ENCODE assay signal across 13 cellular contexts in genomic region chr12:51388826-51389225, GRCh38. TPM values are rescaled to one million over a fixed set of nuclear protein-coding genes. Genes with fewer than 3 reads are reported as not detected.
A peak's percentile ranks its signal among the peaks of the same experiment; 100 is the strongest.
DNase-seq lines count a peak whose midpoint lies in the region; ATAC-seq, FAIRE-seq and TF ChIP-seq lines count a peak whose summit lies in the region.
"Had no signal": no experiment of that assay in that cellular context is flagged by ENCODE, and none has a peak within 500 bp of the region (broad histone marks: within the 10 kb centered on the region; RNA-seq: fewer than 3 reads in every experiment).

No MANE protein-coding gene starts in this region.

- H3K14ac ChIP-seq in H1 (ENCODE audit: insufficient read length) = no peak overlapping the region

- H3K79me2 ChIP-seq in H1 (ENCODE audit: control insufficient read depth in 1 of 2, insufficient read depth in 2 of 2, low read length in 2 of 2) = no peaks in the 10 kb centered on the region
- H3K79me2 ChIP-seq in Karpas-422 (ENCODE audit: low read length) = no peaks in the 10 kb centered on the region

- no peaks in the 10 kb centered on the region for H3K9me3 Mint-ChIP-seq in CD4-positive, CD25-positive, alpha-beta regulatory T cell
- no peaks in the 10 kb centered on the region for H3K9me3 Mint-ChIP-seq in natural killer cell treated with Interleukin-12 subunit alpha and Interleukin-12 subunit beta and Interleukin-15 and Interleukin-18, amount 100 ng/mL, for 72 hours
- H3K9me3 Mint-ChIP-seq: H9 had no signal

- no peak overlapping the region for H3K4me3 ChIP-seq in CD4-positive, CD25-positive, alpha-beta regulatory T cell (ENCODE audit: low read depth, low read length)
- no peak overlapping the region for H3K4me3 ChIP-seq in H1 (ENCODE audit: extremely low read depth in 1 of 4, insufficient read depth in 2 of 4, low read depth in 3 of 4, low read length in 4 of 4)
- H3K4me3 ChIP-seq in Karpas-422 (ENCODE audit: low read length) = no peak overlapping the region
- H3K4me3 ChIP-seq: gastrocnemius medialis, SJCRH30 had no signal

- no peak overlapping the region for H2BK120ac ChIP-seq in H1 (replicated peaks; ENCODE audit: low read depth, low read length)

- POLR2A ChIA-PET in H1 (lab: Charles Lee; ENCODE audit: partially characterized antibody) = interaction anchor here (1.1 to 2.0 kb wide), 3 partner anchors 10 to 306 kb away, joined by 5 to 6 read pairs (median 5); partner anchors contain the start of gene CSRNP2

- no peak overlapping the region for H3K23ac ChIP-seq in H1 (ENCODE audit: insufficient read length)

- TF ChIP-seq POLR2A in H1 (IDR thresholded peaks at IDR 0.05; ENCODE audit: control extremely low read depth in 1 of 2, low read depth in 2 of 2, low read length in 2 of 2) = no peak

- H3K9me2 ChIP-seq in Karpas-422 (replicated peaks; ENCODE audit: insufficient read depth, low read length) = no peaks in the 10 kb centered on the region

- no peak for FAIRE-seq in H1 (lab: Jason Lieb, UNC)

- no peak for ATAC-seq in CD4-positive, CD25-positive, alpha-beta regulatory T cell (ENCODE audit: low read depth in 2 of 2)
- ATAC-seq in natural killer cell treated with Interleukin-12 subunit alpha and Interleukin-12 subunit beta and Interleukin-15 and Interleukin-18, amount 100 ng/mL, for 72 hours = no peak
- ATAC-seq in GM21825 (IDR thresholded peaks at IDR 0.05; ENCODE audit: unreplicated experiment) = no peak
- ATAC-seq: gastrocnemius medialis had no signal

- H4K8ac ChIP-seq in H1 (ENCODE audit: extremely low read depth, insufficient read depth, low read length) = no peak overlapping the region

- peak overlapping the region; percentile 36; the same call in 1 of the 2 replicates for H2BK15ac ChIP-seq in H1 (ENCODE audit: low read length)

- peaks cover 10 to 73% (median 48%) of the 10 kb centered on the region in 4 donors for H3K4me1 Mint-ChIP-seq in CD4-positive, CD25-positive, alpha-beta regulatory T cell
- peaks cover 66 to 70% of the 10 kb centered on the region in 2 donors for H3K4me1 Mint-ChIP-seq in natural killer cell treated with Interleukin-12 subunit alpha and Interleukin-12 subunit beta and Interleukin-15 and Interleukin-18, amount 100 ng/mL, for 72 hours (ENCODE audit: low read depth in 2 of 2)

- no peak overlapping the region for H3K18ac ChIP-seq in H1 (ENCODE audit: extremely low read depth, low read length)

- 0 out of 2 replicates have a peak overlapping the region, but pooled peaks have one; percentile 53 for H2BK20ac ChIP-seq in H1 (ENCODE audit: low read length)

- CTCF ChIA-PET in H1 (lab: Charles Lee; ENCODE audit: partially characterized antibody) = interaction anchor here (0.6 to 2.7 kb wide), 3 partner anchors 17 to 38 kb away, joined by 3 to 10 read pairs (median 3); no protein-coding TSS in a partner anchor

- H3K23me2 ChIP-seq in H1 (ENCODE audit: low read depth, low read length) = peaks cover 5% of the 10 kb centered on the region; the same call in 1 of the 2 replicates

- H3K36me3 Mint-ChIP-seq in CD4-positive, CD25-positive, alpha-beta regulatory T cell = no peaks in the 10 kb centered on the region
- H3K36me3 Mint-ChIP-seq in natural killer cell treated with Interleukin-12 subunit alpha and Interleukin-12 subunit beta and Interleukin-15 and Interleukin-18, amount 100 ng/mL, for 72 hours = no peaks in the 10 kb centered on the region

- H3K4me1 ChIP-seq in CD4-positive, CD25-positive, alpha-beta regulatory T cell (ENCODE audit: control insufficient read depth, insufficient read depth, low read length, poor library complexity, severe bottlenecking) = peaks cover 38% of the 10 kb centered on the region
- peaks cover 7 to 19% (median 9%) of the 10 kb centered on the region in 4 experiments for H3K4me1 ChIP-seq in H1 (replicated peaks in 1 of 4; ENCODE audit: control insufficient read depth in 3 of 4, insufficient read depth in 4 of 4, low read length in 3 of 4)
- peaks cover 39% of the 10 kb centered on the region for H3K4me1 ChIP-seq in Karpas-422 (ENCODE audit: low read length)
- H3K4me1 ChIP-seq: SJCRH30 had no signal

- TF ChIP-seq CTCF in H1 (IDR thresholded peaks at IDR 0.05; ENCODE audit: control extremely low read depth in 1 of 3, insufficient read depth in 1 of 3, low read depth in 1 of 3, low read length in 3 of 3) = no peak

- no peak overlapping the region for H2AK5ac ChIP-seq in H1 (ENCODE audit: low read depth, low read length)

- no peak for TF ChIP-seq RAD21 in H1 (IDR thresholded peaks at IDR 0.05 in 1 of 2, conservative IDR thresholded peaks at IDR 0.05 in 1 of 2; ENCODE audit: low read depth in 2 of 2, low read length in 2 of 2)

- WGBS in H1 (ENCODE audit: extremely low coverage in 1 of 2, insufficient coverage in 1 of 2, insufficient read length in 1 of 2, insufficient replicate concordance in 2 of 2, low coverage in 1 of 2, low lambda C conversion rate in 2 of 2, missing lambda C conversion rate in 1 of 2), 2 experiments = 83% methylated on average over 5 of the region's 5 CpGs; no CpG with 5 or more reads in 1 of the 2 experiments

- 0 out of 2 replicates have a peak overlapping the region, but pooled peaks have one; percentile 15 for H2BK5ac ChIP-seq in H1 (ENCODE audit: low read depth, low read length)

- H3K79me1 ChIP-seq in H1 (ENCODE audit: low read depth, low read length) = no peaks in the 10 kb centered on the region

- no peak overlapping the region for H2AFZ ChIP-seq in H1 (ENCODE audit: low read length)
- no peak overlapping the region for H2AFZ ChIP-seq in Karpas-422 (ENCODE audit: low read length)

- H3K9ac ChIP-seq in H1 (replicated peaks in 1 of 4; ENCODE audit: extremely low read depth in 1 of 4, low read depth in 3 of 4, low read length in 3 of 4) (no peak overlapping the region; a peak in 1 of 7 replicates), Karpas-422 (ENCODE audit: low read length) (no peak overlapping the region)

- no peaks in the 10 kb centered on the region for H4K20me1 ChIP-seq in H1 (replicated peaks in 1 of 2; ENCODE audit: control insufficient read depth in 1 of 2, insufficient read depth in 2 of 2, low read length in 2 of 2)
- no peaks in the 10 kb centered on the region for H4K20me1 ChIP-seq in Karpas-422 (ENCODE audit: insufficient read depth, low read depth, low read length)

- no peak for DNase-seq in CD4-positive, CD25-positive, alpha-beta regulatory T cell
- DNase-seq in NCI-H69 (lab: John Stamatoyannopoulos, UW) (peak; percentile 42), H1 (ENCODE audit: low read depth in 1 of 2, low spot score in 2 of 2) (no peak), Karpas-422 (no peak), NCI-H1436 treated with DMSO at 0.1 percent for 48 hours (lab: John Stamatoyannopoulos, UW) (no peak), islet precursor cell (no peak)
- DNase-seq in natural killer cell treated with Interleukin-12 subunit alpha and Interleukin-12 subunit beta and Interleukin-15 and Interleukin-18, amount 100 ng/mL, for 72 hours (ENCODE audit: low spot score) = no peak
- DNase-seq: gastrocnemius medialis, H9, left cardiac atrium, NCI-H524 treated with DMSO at 0.1 percent for 48 hours, SJCRH30 had no signal

- no peaks in the 10 kb centered on the region for H3K27me3 ChIP-seq in CD4-positive, CD25-positive, alpha-beta regulatory T cell (ENCODE audit: control insufficient read depth, insufficient read depth, low read length)
- H3K27me3 ChIP-seq in H1 (replicated peaks in 1 of 4; ENCODE audit: control insufficient read depth in 3 of 4, extremely low read depth in 1 of 4, insufficient read depth in 3 of 4, low read length in 3 of 4) (no peaks in the 10 kb centered on the region), Karpas-422 (ENCODE audit: low read length) (no peaks in the 10 kb centered on the region)

- H4K5ac ChIP-seq in H1 (ENCODE audit: insufficient read length, low read depth, low read length) = no peak overlapping the region

- H3K27me3 Mint-ChIP-seq in CD4-positive, CD25-positive, alpha-beta regulatory T cell = no peaks in the 10 kb centered on the region
- H3K27me3 Mint-ChIP-seq in natural killer cell treated with Interleukin-12 subunit alpha and Interleukin-12 subunit beta and Interleukin-15 and Interleukin-18, amount 100 ng/mL, for 72 hours = no peaks in the 10 kb centered on the region

- H3K4me2 ChIP-seq in H1 (ENCODE audit: insufficient read depth in 1 of 2, low read depth in 2 of 2, low read length in 2 of 2) = no peak overlapping the region
- no peak overlapping the region for H3K4me2 ChIP-seq in Karpas-422 (ENCODE audit: low read depth, low read length, poor library complexity, severe bottlenecking)

- H4K91ac ChIP-seq in H1 (replicated peaks; ENCODE audit: insufficient read length, low read length) = peak overlapping the region; percentile 29

- no peaks in the 10 kb centered on the region for H3K36me3 ChIP-seq in CD4-positive, CD25-positive, alpha-beta regulatory T cell (ENCODE audit: control insufficient read depth, insufficient read depth, low read length)
- H3K36me3 ChIP-seq in H1 (ENCODE audit: control insufficient read depth in 2 of 4, insufficient read depth in 4 of 4, low read length in 3 of 4) = peaks cover 0 to 6% (median 2%) of the 10 kb centered on the region in 4 experiments; a peak in 1 of 8 replicates
- H3K36me3 ChIP-seq in Karpas-422 (ENCODE audit: insufficient read depth, low read length) = no peaks in the 10 kb centered on the region
- H3K36me3 ChIP-seq: gastrocnemius medialis, SJCRH30 had no signal

- H2BK12ac ChIP-seq in H1 (ENCODE audit: low read depth, low read length) = peak overlapping the region; percentile 44; the same call in 1 of the 2 replicates

- TF ChIP-seq EP300 in H1 (IDR thresholded peaks at IDR 0.05; ENCODE audit: borderline replicate concordance in 1 of 2, low read depth in 2 of 2, low read length in 2 of 2) = no peak

- H3K27ac Mint-ChIP-seq in CD4-positive, CD25-positive, alpha-beta regulatory T cell = peak overlapping the region in 2 of 3 donors; percentile 75 to 84
- H3K27ac Mint-ChIP-seq in natural killer cell treated with Interleukin-12 subunit alpha and Interleukin-12 subunit beta and Interleukin-15 and Interleukin-18, amount 100 ng/mL, for 72 hours = peak overlapping the region; percentile 32 to 95

- no peaks in the 10 kb centered on the region for H3K9me3 ChIP-seq in CD4-positive, CD25-positive, alpha-beta regulatory T cell (ENCODE audit: control insufficient read depth in 2 of 2, low read length in 2 of 2)
- H3K9me3 ChIP-seq in H1 (ENCODE audit: insufficient read depth in 2 of 2, low read depth in 1 of 2, low read length in 1 of 2) (no peaks in the 10 kb centered on the region), Karpas-422 (ENCODE audit: low read length) (no peaks in the 10 kb centered on the region)
- H3K9me3 ChIP-seq: gastrocnemius medialis, SJCRH30 had no signal

- H3K4me3 Mint-ChIP-seq in CD4-positive, CD25-positive, alpha-beta regulatory T cell = peak overlapping the region in 1 of 4 donors; percentile 96
- peak overlapping the region; percentile 14 for H3K4me3 Mint-ChIP-seq in natural killer cell treated with Interleukin-12 subunit alpha and Interleukin-12 subunit beta and Interleukin-15 and Interleukin-18, amount 100 ng/mL, for 72 hours
- H3K4me3 Mint-ChIP-seq: H9 had no signal

- H3K27ac ChIP-seq in CD4-positive, CD25-positive, alpha-beta regulatory T cell (ENCODE audit: insufficient read depth, low read length, poor library complexity, severe bottlenecking) = no peak overlapping the region
- no peak overlapping the region for H3K27ac ChIP-seq in H1 (ENCODE audit: low read depth, low read length)
- no peak overlapping the region for H3K27ac ChIP-seq in Karpas-422 (ENCODE audit: low read length)
- H3K27ac ChIP-seq: gastrocnemius medialis, SJCRH30 had no signal

- H3K56ac ChIP-seq in H1 (replicated peaks; ENCODE audit: insufficient read length, low read depth, low read length) = no peak overlapping the region

- no peak overlapping the region for H3K4ac ChIP-seq in H1 (replicated peaks; ENCODE audit: insufficient read length, low read depth, low read length)

RNA-seq across cellular contexts. Expression of gene GALNT6, which starts 2.4 kb away (rescaled TPM):
- total RNA-seq in CD4-positive, CD25-positive, alpha-beta regulatory T cell = 19.5 TPM
- 1 to 10 TPM; 2.3 to 4.8 (median 2.7) TPM for polyA plus RNA-seq in CD4-positive, CD25-positive, alpha-beta regulatory T cell
- total RNA-seq in H1 (2021; fragmentation: NEBNext Ultra II Directional; extraction: Animal tissue kit (Norgen Biotek cat#: 25700)) = 10.7 and 12.5 TPM in 2 replicates
- polyA plus RNA-seq in H1 (2011; rRNA removed) = 5.8 and 11.1 TPM in 2 replicates
- polyA plus RNA-seq in H1 (2011; cell fraction: cytosol; rRNA removed) = 10.8 TPM
- 18.6 TPM for polyA plus RNA-seq in H1 (2011; cell fraction: nucleus; rRNA removed)
- polyA plus RNA-seq in H1 (2012, experiment 1 of 2) = 8.3 to 10.9 TPM (median 9.0 TPM) in 4 replicates
- 3.2 TPM for polyA plus RNA-seq in H1 (2012, experiment 2 of 2)
- polyA plus RNA-seq in H1 (2013, experiment 1 of 2) = 11.5 TPM
- polyA plus RNA-seq in H1 (2013, experiment 2 of 2) = 13.3 TPM
- polyA minus RNA-seq in H1 (2011; rRNA and poly(A)+ RNA removed) = 13.1 and 21.2 TPM in 2 replicates
- 10.8 TPM for polyA minus RNA-seq in H1 (2011; cell fraction: cytosol; rRNA and poly(A)+ RNA removed)
- 21.6 TPM for polyA minus RNA-seq in H1 (2011; cell fraction: nucleus; rRNA and poly(A)+ RNA removed)
- total RNA-seq in natural killer cell treated with Interleukin-12 subunit alpha and Interleukin-12 subunit beta and Interleukin-15 and Interleukin-18, amount 100 ng/mL, for 72 hours = 10 to 100 TPM; 13.2 to 23.5 TPM
- total RNA-seq in Karpas-422 (2014; rRNA removed; shearing (Covaris generic); ENCODE audit: low replicate concordance) = 9.1 and 9.6 TPM in 2 replicates

RNA-seq across cellular contexts. Expression of gene SLC4A8, which starts 35.8 kb away (rescaled TPM):
- total RNA-seq in CD4-positive, CD25-positive, alpha-beta regulatory T cell = 3.5 TPM
- polyA plus RNA-seq in CD4-positive, CD25-positive, alpha-beta regulatory T cell = 1 to 10 TPM in 1 of 4 donors, under 1 TPM in 2, not detected in 1; 0.16 to 1.4 (median 0.57) TPM
- total RNA-seq in H1 (2021; fragmentation: NEBNext Ultra II Directional; extraction: Animal tissue kit (Norgen Biotek cat#: 25700)) = 13.4 and 15.2 TPM in 2 replicates
- polyA plus RNA-seq in H1 (2011; rRNA removed) = 8.6 and 11.2 TPM in 2 replicates
- 9.1 TPM for polyA plus RNA-seq in H1 (2011; cell fraction: cytosol; rRNA removed)
- 8.8 TPM for polyA plus RNA-seq in H1 (2011; cell fraction: nucleus; rRNA removed)
- polyA plus RNA-seq in H1 (2012, experiment 1 of 2) = 5.5 to 7.9 TPM (median 7.2 TPM) in 4 replicates
- 1.4 TPM for polyA plus RNA-seq in H1 (2012, experiment 2 of 2)
- 4.3 TPM for polyA plus RNA-seq in H1 (2013, experiment 1 of 2)
- 3.6 TPM for polyA plus RNA-seq in H1 (2013, experiment 2 of 2)
- 25.2 and 27.7 TPM in 2 replicates for polyA minus RNA-seq in H1 (2011; rRNA and poly(A)+ RNA removed)
- polyA minus RNA-seq in H1 (2011; cell fraction: cytosol; rRNA and poly(A)+ RNA removed) = 9.0 TPM
- polyA minus RNA-seq in H1 (2011; cell fraction: nucleus; rRNA and poly(A)+ RNA removed) = 18.1 TPM
- total RNA-seq in natural killer cell treated with Interleukin-12 subunit alpha and Interleukin-12 subunit beta and Interleukin-15 and Interleukin-18, amount 100 ng/mL, for 72 hours = 1 to 10 TPM; 4.3 to 6.3 TPM
- 0.43 and 9.1 TPM in 2 replicates for total RNA-seq in Karpas-422 (2014; rRNA removed; shearing (Covaris generic); ENCODE audit: low replicate concordance)

RNA-seq across cellular contexts. Expression of gene CELA1, which starts 42.3 kb away (rescaled TPM):
- not detected for total RNA-seq in CD4-positive, CD25-positive, alpha-beta regulatory T cell
- polyA plus RNA-seq in CD4-positive, CD25-positive, alpha-beta regulatory T cell = 1 to 10 TPM in 3 of 4 donors, under 1 TPM in 1; 0.25 to 2.0 (median 1.4) TPM
- total RNA-seq in H1 (2021; fragmentation: NEBNext Ultra II Directional; extraction: Animal tissue kit (Norgen Biotek cat#: 25700)) = not detected in 2 replicates
- 0.09 TPM in 1 of 2 replicates, not detected in the other for polyA plus RNA-seq in H1 (2011; rRNA removed)
- polyA plus RNA-seq in H1 (2011; cell fraction: cytosol; rRNA removed) = not detected
- not detected for polyA plus RNA-seq in H1 (2011; cell fraction: nucleus; rRNA removed)
- not detected in 4 replicates for polyA plus RNA-seq in H1 (2012, experiment 1 of 2)
- not detected for polyA plus RNA-seq in H1 (2012, experiment 2 of 2)
- not detected for polyA plus RNA-seq in H1 (2013, experiment 1 of 2)
- not detected for polyA plus RNA-seq in H1 (2013, experiment 2 of 2)
- not detected in 2 replicates for polyA minus RNA-seq in H1 (2011; rRNA and poly(A)+ RNA removed)
- polyA minus RNA-seq in H1 (2011; cell fraction: cytosol; rRNA and poly(A)+ RNA removed) = not detected
- polyA minus RNA-seq in H1 (2011; cell fraction: nucleus; rRNA and poly(A)+ RNA removed) = not detected
- total RNA-seq in natural killer cell treated with Interleukin-12 subunit alpha and Interleukin-12 subunit beta and Interleukin-15 and Interleukin-18, amount 100 ng/mL, for 72 hours = under 1 TPM in 1 of 2 donors, not detected in 1; 0.31 TPM
- not detected in 2 replicates for total RNA-seq in Karpas-422 (2014; rRNA removed; shearing (Covaris generic); ENCODE audit: low replicate concordance)
- total RNA-seq: gastrocnemius medialis, H9, left cardiac atrium, SJCRH30 had no signal
